Comparison of ENCODE assay signal across 20 cellular contexts in the genomic region with DNA sequence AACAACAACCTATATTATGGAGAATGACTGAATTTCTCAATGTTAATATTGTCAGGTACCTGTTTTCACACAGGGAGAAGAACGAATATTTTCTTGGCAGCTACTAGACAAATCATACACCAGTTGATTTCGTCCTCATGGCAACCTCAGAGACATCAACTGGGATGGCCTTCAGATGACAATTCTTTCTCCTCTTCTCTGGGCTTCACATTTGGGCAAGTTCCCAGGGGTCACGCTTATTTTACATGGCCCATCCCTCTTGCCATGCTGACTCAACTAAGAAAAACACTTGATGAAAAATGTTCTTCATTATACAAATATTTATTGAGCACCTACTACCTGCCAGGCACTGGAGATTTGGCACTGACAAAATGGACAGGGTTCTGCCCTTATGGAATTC.
"Had no signal": no experiment of that assay in that cellular context is flagged by ENCODE, and none has a peak within 500 bp of the region (broad histone marks: within the 10 kb centered on the region; RNA-seq: fewer than 3 reads in every experiment).

No MANE protein-coding gene starts in this region.

- H3K9me3 ChIP-seq: gastroesophageal sphincter, transverse colon had no signal

- H3K36me3 ChIP-seq: gastroesophageal sphincter, transverse colon had no signal

- ATAC-seq: activated CD8-positive, alpha-beta T cell treated with anti-CD3 and anti-CD28 coated beads for 36 hours; activated naive CD4-positive, alpha-beta T cell treated with anti-CD3 and anti-CD28 coated beads, Interleukin-2, amount 50 U/mL, for 72 hours; activated T-cell treated with anti-CD3 and anti-CD28 coated beads, Interleukin-2, amount 50 U/mL, for 4 hours; gastroesophageal sphincter; left colon; stimulated activated naive CD8-positive, alpha-beta T cell treated with anti-CD3 and anti-CD28 coated beads, Interleukin-15, Interleukin-2, amounts not matched to agents 100 U/mL and 50 U/mL, for 24 hours; T-cell had no signal

- H3K4me3 ChIP-seq: gastroesophageal sphincter, hepatocyte, SK-N-MC, transverse colon had no signal

- DNase-seq: activated CD4-positive, alpha-beta T cell treated with anti-CD3 and anti-CD28 coated beads, Interleukin-2, amount 10 ng/mL, durations not matched to agents 24 days and 14 days; activated CD4-positive, CD25-positive, alpha-beta regulatory T cell; activated CD8-positive, alpha-beta T cell treated with anti-CD3 and anti-CD28 coated beads for 36 hours; activated effector memory CD4-positive, alpha-beta T cell treated with anti-CD3 and anti-CD28 coated beads, Interleukin-2, amount 50 U/mL, for 16 hours; activated T-cell treated with anti-CD3 and anti-CD28 coated beads, Interleukin-2, amount 50 U/mL, for 4 hours; erythroblast; left colon; mammary epithelial cell; occipital lobe; posterior cingulate gyrus; retina; stimulated activated CD4-positive, alpha-beta T cell treated with anti-CD3 and anti-CD28 coated beads, Interleukin-2, amount 100 ng/mL, for 24 hours; stimulated activated naive CD8-positive, alpha-beta T cell treated with anti-CD3 and anti-CD28 coated beads, Interleukin-15, Interleukin-2, amounts not matched to agents 100 U/mL and 50 U/mL, for 24 hours; T-cell; T1000; transverse colon had no signal

- H3K27me3 ChIP-seq: gastroesophageal sphincter, hepatocyte, transverse colon had no signal
